ENCODE assay signal across 1 cellular context in the genomic region with DNA sequence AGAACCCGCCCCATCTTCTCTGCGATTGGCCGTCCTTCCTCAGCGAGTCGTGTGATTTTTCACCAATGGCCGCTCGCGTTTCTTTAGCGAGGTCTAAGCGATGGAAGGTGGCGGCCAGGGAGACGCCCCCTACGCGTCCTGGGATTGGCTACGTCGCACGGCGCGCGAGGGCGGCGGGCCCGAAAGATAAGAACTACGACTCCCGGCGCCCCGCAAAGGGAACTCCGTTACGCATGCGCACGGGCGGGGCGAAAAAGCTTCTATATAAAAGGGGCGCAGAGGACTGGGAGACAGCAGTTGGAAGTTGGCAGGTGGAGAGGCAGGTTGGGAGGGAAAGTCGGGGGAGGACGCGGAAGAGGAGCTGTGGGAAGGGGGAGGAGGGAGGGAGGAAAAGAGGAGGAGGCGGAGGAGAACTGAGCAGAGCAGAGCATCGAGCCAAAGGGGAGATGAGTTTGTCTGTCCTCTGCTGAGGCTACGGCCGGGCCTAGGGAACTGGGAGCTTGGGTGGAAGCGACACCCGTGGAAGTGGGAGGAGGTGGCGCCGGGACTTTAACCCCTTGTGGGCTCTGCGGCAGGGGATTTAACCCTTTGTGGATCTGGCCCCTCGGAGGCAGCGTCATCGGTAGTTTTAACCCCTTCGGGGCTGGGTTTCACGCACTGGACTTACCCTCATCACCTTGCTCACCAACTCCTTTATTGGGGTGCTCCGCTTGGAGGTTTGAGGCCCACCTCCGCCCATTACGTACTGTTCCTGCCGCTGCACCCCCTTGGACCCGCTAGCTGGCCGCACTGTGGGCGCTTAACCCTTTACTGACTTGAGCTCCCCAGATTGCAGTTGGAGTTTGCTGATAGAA.
TF ChIP-seq lines count a peak whose summit lies in the region.

A gene with protein sequence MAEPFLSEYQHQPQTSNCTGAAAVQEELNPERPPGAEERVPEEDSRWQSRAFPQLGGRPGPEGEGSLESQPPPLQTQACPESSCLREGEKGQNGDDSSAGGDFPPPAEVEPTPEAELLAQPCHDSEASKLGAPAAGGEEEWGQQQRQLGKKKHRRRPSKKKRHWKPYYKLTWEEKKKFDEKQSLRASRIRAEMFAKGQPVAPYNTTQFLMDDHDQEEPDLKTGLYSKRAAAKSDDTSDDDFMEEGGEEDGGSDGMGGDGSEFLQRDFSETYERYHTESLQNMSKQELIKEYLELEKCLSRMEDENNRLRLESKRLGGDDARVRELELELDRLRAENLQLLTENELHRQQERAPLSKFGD (plus strand): TSS at position 293 of the 854 bp plus-strand sequence. CDS start 716 bp downstream, outside the sequence.

TF ChIP-seq in GM12878, 131 proteins besides CTCF, POLR2A, EP300 and RAD21 (continued from another document):
- TF ChIP-seq, protein P1, sequence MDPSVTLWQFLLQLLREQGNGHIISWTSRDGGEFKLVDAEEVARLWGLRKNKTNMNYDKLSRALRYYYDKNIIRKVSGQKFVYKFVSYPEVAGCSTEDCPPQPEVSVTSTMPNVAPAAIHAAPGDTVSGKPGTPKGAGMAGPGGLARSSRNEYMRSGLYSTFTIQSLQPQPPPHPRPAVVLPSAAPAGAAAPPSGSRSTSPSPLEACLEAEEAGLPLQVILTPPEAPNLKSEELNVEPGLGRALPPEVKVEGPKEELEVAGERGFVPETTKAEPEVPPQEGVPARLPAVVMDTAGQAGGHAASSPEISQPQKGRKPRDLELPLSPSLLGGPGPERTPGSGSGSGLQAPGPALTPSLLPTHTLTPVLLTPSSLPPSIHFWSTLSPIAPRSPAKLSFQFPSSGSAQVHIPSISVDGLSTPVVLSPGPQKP (IDR thresholded peaks at IDR 0.05; ENCODE audit: low read depth, low read length): 0 out of 2 replicates have a peak, but pooled peaks have one; percentile 58
- TF ChIP-seq YBX1 (IDR thresholded peaks at IDR 0.05) (0 out of 2 replicates have a peak, but pooled peaks have one; percentile 36), PML (IDR thresholded peaks at IDR 0.05; ENCODE audit: low read length) (peak; percentile 100), FOXK2 (IDR thresholded peaks at IDR 0.05) (no peak), BHLHE40 (IDR thresholded peaks at IDR 0.05; ENCODE audit: borderline replicate concordance in 1 of 2, low read depth in 2 of 2, low read length in 1 of 2) (no peak), SREBF2 (IDR thresholded peaks at IDR 0.05; ENCODE audit: low read length) (peak; percentile 77), ESRRA (IDR thresholded peaks at IDR 0.05; ENCODE audit: low read length) (peak; percentile 92; the same call in 1 of the 2 replicates), NFYA (IDR thresholded peaks at IDR 0.05; ENCODE audit: borderline replicate concordance, low read depth, low read length) (no peak), EGR1 (IDR thresholded peaks at IDR 0.05; ENCODE audit: borderline replicate concordance in 1 of 2, low read depth in 2 of 2, low read length in 2 of 2) (peak; percentile 44 to 61), HDAC6 (IDR thresholded peaks at IDR 0.05; ENCODE audit: unreplicated experiment) (peak; percentile 98), NBN (IDR thresholded peaks at IDR 0.05) (peak; percentile 100), ATF7 (IDR thresholded peaks at IDR 0.05; ENCODE audit: low read depth) (no peak), RUNX3 (IDR thresholded peaks at IDR 0.05; ENCODE audit: low read length) (peak; percentile 73), MYC (IDR thresholded peaks at IDR 0.05; ENCODE audit: insufficient read depth, insufficient read length, insufficient replicate concordance, low read length, severe bottlenecking) (no peak), BACH1 (IDR thresholded peaks at IDR 0.05; ENCODE audit: borderline replicate concordance) (peak; percentile 99)
- TF ChIP-seq, protein P2, sequence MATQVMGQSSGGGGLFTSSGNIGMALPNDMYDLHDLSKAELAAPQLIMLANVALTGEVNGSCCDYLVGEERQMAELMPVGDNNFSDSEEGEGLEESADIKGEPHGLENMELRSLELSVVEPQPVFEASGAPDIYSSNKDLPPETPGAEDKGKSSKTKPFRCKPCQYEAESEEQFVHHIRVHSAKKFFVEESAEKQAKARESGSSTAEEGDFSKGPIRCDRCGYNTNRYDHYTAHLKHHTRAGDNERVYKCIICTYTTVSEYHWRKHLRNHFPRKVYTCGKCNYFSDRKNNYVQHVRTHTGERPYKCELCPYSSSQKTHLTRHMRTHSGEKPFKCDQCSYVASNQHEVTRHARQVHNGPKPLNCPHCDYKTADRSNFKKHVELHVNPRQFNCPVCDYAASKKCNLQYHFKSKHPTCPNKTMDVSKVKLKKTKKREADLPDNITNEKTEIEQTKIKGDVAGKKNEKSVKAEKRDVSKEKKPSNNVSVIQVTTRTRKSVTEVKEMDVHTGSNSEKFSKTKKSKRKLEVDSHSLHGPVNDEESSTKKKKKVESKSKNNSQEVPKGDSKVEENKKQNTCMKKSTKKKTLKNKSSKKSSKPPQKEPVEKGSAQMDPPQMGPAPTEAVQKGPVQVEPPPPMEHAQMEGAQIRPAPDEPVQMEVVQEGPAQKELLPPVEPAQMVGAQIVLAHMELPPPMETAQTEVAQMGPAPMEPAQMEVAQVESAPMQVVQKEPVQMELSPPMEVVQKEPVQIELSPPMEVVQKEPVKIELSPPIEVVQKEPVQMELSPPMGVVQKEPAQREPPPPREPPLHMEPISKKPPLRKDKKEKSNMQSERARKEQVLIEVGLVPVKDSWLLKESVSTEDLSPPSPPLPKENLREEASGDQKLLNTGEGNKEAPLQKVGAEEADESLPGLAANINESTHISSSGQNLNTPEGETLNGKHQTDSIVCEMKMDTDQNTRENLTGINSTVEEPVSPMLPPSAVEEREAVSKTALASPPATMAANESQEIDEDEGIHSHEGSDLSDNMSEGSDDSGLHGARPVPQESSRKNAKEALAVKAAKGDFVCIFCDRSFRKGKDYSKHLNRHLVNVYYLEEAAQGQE (IDR thresholded peaks at IDR 0.05; ENCODE audit: low read depth, low read length): peak; percentile 41; the same call in 1 of the 2 replicates
- TF ChIP-seq, protein P3, sequence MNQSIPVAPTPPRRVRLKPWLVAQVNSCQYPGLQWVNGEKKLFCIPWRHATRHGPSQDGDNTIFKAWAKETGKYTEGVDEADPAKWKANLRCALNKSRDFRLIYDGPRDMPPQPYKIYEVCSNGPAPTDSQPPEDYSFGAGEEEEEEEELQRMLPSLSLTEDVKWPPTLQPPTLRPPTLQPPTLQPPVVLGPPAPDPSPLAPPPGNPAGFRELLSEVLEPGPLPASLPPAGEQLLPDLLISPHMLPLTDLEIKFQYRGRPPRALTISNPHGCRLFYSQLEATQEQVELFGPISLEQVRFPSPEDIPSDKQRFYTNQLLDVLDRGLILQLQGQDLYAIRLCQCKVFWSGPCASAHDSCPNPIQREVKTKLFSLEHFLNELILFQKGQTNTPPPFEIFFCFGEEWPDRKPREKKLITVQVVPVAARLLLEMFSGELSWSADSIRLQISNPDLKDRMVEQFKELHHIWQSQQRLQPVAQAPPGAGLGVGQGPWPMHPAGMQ (IDR thresholded peaks at IDR 0.05; ENCODE audit: borderline replicate concordance): peak; percentile 65
- TF ChIP-seq, protein P4, sequence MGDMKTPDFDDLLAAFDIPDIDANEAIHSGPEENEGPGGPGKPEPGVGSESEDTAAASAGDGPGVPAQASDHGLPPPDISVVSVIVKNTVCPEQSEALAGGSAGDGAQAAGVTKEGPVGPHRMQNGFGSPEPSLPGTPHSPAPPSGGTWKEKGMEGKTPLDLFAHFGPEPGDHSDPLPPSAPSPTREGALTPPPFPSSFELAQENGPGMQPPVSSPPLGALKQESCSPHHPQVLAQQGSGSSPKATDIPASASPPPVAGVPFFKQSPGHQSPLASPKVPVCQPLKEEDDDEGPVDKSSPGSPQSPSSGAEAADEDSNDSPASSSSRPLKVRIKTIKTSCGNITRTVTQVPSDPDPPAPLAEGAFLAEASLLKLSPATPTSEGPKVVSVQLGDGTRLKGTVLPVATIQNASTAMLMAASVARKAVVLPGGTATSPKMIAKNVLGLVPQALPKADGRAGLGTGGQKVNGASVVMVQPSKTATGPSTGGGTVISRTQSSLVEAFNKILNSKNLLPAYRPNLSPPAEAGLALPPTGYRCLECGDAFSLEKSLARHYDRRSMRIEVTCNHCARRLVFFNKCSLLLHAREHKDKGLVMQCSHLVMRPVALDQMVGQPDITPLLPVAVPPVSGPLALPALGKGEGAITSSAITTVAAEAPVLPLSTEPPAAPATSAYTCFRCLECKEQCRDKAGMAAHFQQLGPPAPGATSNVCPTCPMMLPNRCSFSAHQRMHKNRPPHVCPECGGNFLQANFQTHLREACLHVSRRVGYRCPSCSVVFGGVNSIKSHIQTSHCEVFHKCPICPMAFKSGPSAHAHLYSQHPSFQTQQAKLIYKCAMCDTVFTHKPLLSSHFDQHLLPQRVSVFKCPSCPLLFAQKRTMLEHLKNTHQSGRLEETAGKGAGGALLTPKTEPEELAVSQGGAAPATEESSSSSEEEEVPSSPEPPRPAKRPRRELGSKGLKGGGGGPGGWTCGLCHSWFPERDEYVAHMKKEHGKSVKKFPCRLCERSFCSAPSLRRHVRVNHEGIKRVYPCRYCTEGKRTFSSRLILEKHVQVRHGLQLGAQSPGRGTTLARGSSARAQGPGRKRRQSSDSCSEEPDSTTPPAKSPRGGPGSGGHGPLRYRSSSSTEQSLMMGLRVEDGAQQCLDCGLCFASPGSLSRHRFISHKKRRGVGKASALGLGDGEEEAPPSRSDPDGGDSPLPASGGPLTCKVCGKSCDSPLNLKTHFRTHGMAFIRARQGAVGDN (IDR thresholded peaks at IDR 0.05): no peak; the same call in 1 of the 2 replicates
